Comparison of ENCODE assay signal across 11 cellular contexts in the genomic region with DNA sequence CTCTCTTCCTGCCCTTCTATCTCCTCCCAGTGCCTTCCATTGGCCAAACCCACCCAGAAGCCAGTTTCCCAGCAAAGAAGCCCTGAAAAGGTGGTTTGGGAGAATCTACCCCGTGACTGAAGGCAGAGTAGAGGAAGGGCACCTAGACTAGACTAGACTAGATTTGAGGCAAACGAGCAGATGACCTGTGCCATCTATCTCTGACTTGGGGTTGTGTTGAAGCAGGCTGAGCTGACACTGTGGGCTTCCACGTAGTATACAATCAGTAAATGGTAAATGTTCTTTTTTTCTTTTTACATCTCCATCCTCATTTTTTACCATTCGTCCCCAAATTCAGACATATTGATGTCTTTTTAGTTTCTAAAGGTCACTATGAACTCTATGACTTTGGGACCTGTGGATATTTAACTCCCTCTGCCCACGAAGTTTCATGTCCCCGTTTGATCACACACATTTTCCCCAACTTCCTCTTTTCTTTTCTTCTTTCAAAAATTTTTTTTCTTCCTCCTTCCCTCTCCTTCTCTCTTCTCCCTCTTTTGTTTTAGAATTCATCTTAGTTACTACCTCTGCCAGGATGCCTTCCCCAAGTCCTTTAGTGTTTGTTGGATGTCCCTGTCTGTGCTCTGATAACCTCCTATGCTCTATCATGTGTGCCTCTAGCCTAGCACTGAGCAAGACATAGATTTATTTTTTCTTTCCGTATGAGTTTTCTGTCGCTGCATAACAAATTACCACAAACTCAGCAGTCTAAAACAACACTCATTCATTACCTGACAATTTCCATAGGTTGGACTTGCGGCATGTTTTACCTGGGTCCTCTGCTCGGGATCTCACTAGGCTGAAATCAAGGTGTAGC. TPM values are rescaled to one million over a fixed set of nuclear protein-coding genes. Genes with fewer than 3 reads are reported as not detected.
A peak's percentile ranks its signal among the peaks of the same experiment; 100 is the strongest.
DNase-seq lines count a peak whose midpoint lies in the region; ATAC-seq and TF ChIP-seq lines count a peak whose summit lies in the region.
"Had no signal": no experiment of that assay in that cellular context is flagged by ENCODE, and none has a peak within 500 bp of the region (broad histone marks: within the 10 kb centered on the region; RNA-seq: fewer than 3 reads in every experiment).

No MANE protein-coding gene starts in this region.

- peaks cover 17% of the 10 kb centered on the region for H3K4me1 Mint-ChIP-seq in activated naive CD8-positive, alpha-beta T cell (ENCODE audit: low read depth)

- H3K27me3 ChIP-seq in DOHH2 (ENCODE audit: control insufficient read depth, low read length) (no peaks in the 10 kb centered on the region), psoas muscle (ENCODE audit: insufficient read depth in 3 of 3, low read length in 2 of 3) (no peaks in the 10 kb centered on the region)

- H3K9me3 ChIP-seq in DOHH2 (ENCODE audit: control insufficient read depth, insufficient read depth, low read length) (no peaks in the 10 kb centered on the region), psoas muscle (no peaks in the 10 kb centered on the region)

- peak overlapping the region; percentile 0 for H3K27ac Mint-ChIP-seq in activated naive CD8-positive, alpha-beta T cell

- 83 to 91% (median 85%) methylated on average over 10 of the region's 10 CpGs for WGBS in psoas muscle, 3 donors

- H3K9me2 ChIP-seq in DOHH2 (replicated peaks; ENCODE audit: control insufficient read depth, low read length) = no peaks in the 10 kb centered on the region

- H4K20me1 ChIP-seq in DOHH2 (ENCODE audit: control insufficient read depth, insufficient read depth, low read depth, low read length) = no peaks in the 10 kb centered on the region

- DNase-seq in psoas muscle (no peak), NCI-H1105 treated with DMSO at 0.1 percent for 48 hours (lab: John Stamatoyannopoulos, UW) (no peak), cerebellar cortex (ENCODE audit: low spot score) (no peak), NCI-H2171 treated with DMSO at 0.1 percent for 48 hours (lab: John Stamatoyannopoulos, UW) (no peak)
- DNase-seq: DMS 273 treated with DMSO at 0.1 percent for 48 hours, NCI-H2171 had no signal

- TF ChIP-seq CTCF in DOHH2 (IDR thresholded peaks at IDR 0.05; ENCODE audit: low read depth, low read length, poor library complexity, severe bottlenecking) = no peak
- no peak for TF ChIP-seq CTCF in psoas muscle (IDR thresholded peaks at IDR 0.05)

- no peaks in the 10 kb centered on the region for H3K79me2 ChIP-seq in DOHH2 (ENCODE audit: control insufficient read depth, low read length)

- peaks cover 53% of the 10 kb centered on the region for H3K4me1 ChIP-seq in DOHH2 (ENCODE audit: control insufficient read depth, low read length)
- peaks cover 21% of the 10 kb centered on the region for H3K4me1 ChIP-seq in psoas muscle

- H3K4me2 ChIP-seq in DOHH2 (ENCODE audit: low read length) = peak overlapping the region; percentile 53

- peak; percentile 49 for ATAC-seq in HG02884 (IDR thresholded peaks at IDR 0.05; ENCODE audit: unreplicated experiment)
- ATAC-seq in psoas muscle = peak; percentile 17 to 43 (median 32)
- no peak for ATAC-seq in GM18520 (IDR thresholded peaks at IDR 0.05; ENCODE audit: unreplicated experiment)

- H3K36me3 Mint-ChIP-seq in activated naive CD8-positive, alpha-beta T cell = peaks cover 12% of the 10 kb centered on the region

- peak overlapping the region; percentile 43 for H3K4me3 ChIP-seq in DOHH2 (ENCODE audit: low read length)
- no peak overlapping the region for H3K4me3 ChIP-seq in psoas muscle
- H3K4me3 ChIP-seq: SK-N-MC had no signal

- peaks cover 10% of the 10 kb centered on the region for H3F3A ChIP-seq in DOHH2 (ENCODE audit: control insufficient read depth, insufficient read depth)

- intact Hi-C loops in psoas muscle (cut with DNase I) = loop anchor here in 1 of 2 donors (5.0 kb wide), 2 partner anchors 164 to 179 kb away; no protein-coding TSS in a partner anchor

- no peak overlapping the region for H3K4me3 Mint-ChIP-seq in activated naive CD8-positive, alpha-beta T cell

- no peaks in the 10 kb centered on the region for H3K9me3 Mint-ChIP-seq in activated naive CD8-positive, alpha-beta T cell (ENCODE audit: low read depth)

- no peaks in the 10 kb centered on the region for H3K27me3 Mint-ChIP-seq in activated naive CD8-positive, alpha-beta T cell

- H3K27ac ChIP-seq in DOHH2 (ENCODE audit: low read depth, low read length) (no peak overlapping the region), psoas muscle (peak overlapping the region; percentile 84)
- H3K27ac ChIP-seq: SK-N-MC had no signal

- H3K36me3 ChIP-seq in DOHH2 (ENCODE audit: control insufficient read depth, low read length) = no peaks in the 10 kb centered on the region
- peaks cover 3 to 47% of the 10 kb centered on the region in 2 donors for H3K36me3 ChIP-seq in psoas muscle (ENCODE audit: insufficient read depth in 1 of 2, low read depth in 1 of 2)

RNA-seq across cellular contexts. Expression of gene AFF1, which starts 6.2 kb away (rescaled TPM):
- total RNA-seq in psoas muscle = 100 to 1,000 TPM; 118 to 149 (median 122) TPM
- 100 to 1,000 TPM in 2 of 3 donors, 10 to 100 TPM in 1; 62.7 to 171 (median 115) TPM for polyA plus RNA-seq in psoas muscle

RNA-seq across cellular contexts. Expression of gene C4orf36, which starts 36.4 kb away (rescaled TPM):
- 1 to 10 TPM in 1 of 4 donors, not detected in 3; 1.5 TPM for total RNA-seq in psoas muscle
- under 1 TPM in 2 of 3 donors, not detected in 1; 0.45 to 0.70 TPM for polyA plus RNA-seq in psoas muscle
